17 cellular contexts compared by ENCODE assay signal in the genomic region with DNA sequence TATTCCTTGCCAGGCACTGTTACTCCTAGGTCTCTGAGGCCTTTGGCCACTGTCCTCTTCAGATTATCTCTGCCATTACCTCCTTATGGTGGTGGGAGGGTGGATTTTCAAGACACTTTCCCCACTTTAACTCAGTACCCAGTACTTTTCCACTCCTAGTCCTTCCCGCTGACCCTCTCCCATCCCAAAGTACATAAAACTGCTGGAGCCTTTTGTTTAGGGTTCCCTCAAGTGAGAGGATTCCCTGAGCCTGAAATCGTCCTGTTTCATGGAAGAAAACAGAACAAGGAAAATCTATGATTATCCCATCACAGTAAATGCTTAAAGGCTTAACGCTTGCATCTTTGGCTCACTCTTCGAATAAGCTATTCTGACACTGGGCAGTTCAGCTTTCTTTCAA.
DNase-seq lines count a peak whose midpoint lies in the region; ATAC-seq and TF ChIP-seq lines count a peak whose summit lies in the region.
"Had no signal": no experiment of that assay in that cellular context is flagged by ENCODE, and none has a peak within 500 bp of the region (broad histone marks: within the 10 kb centered on the region; RNA-seq: fewer than 3 reads in every experiment).

No MANE protein-coding gene starts in this region.

- H4K5ac ChIP-seq in H9 (ENCODE audit: insufficient read length, low read depth, low read length): peak overlapping the region; percentile 24

- H3K36me3 ChIP-seq in GM23338 (ENCODE audit: insufficient read depth): no peaks in the 10 kb centered on the region
- no peaks in the 10 kb centered on the region for H3K36me3 ChIP-seq in ectodermal cell (ENCODE audit: control insufficient read depth, insufficient read depth, low read length)
- H3K36me3 ChIP-seq in neural progenitor cell: no peaks in the 10 kb centered on the region

- no peak overlapping the region for H3T11ph ChIP-seq in H9 (ENCODE audit: low read length)

- H2BK15ac ChIP-seq in H9 (ENCODE audit: low read depth, low read length): no peak overlapping the region

- no peaks in the 10 kb centered on the region for H3K36me3 Mint-ChIP-seq in GM23338 (ENCODE audit: low read depth)
- no peaks in the 10 kb centered on the region for H3K36me3 Mint-ChIP-seq in H9 (ENCODE audit: insufficient read depth in 1 of 3, low read depth in 3 of 3)
- no peaks in the 10 kb centered on the region for H3K36me3 Mint-ChIP-seq in neural progenitor cell
- H3K36me3 Mint-ChIP-seq: CD4-positive, alpha-beta memory T cell had no signal

- H2AK5ac ChIP-seq in H9 (ENCODE audit: insufficient read length, low read length): no peak overlapping the region

- peak overlapping the region; percentile 97 for H2AFZ ChIP-seq in GM23338
- H2AFZ ChIP-seq in H9 (ENCODE audit: low read length): peak overlapping the region; percentile 92
- H2AFZ ChIP-seq in neural progenitor cell (replicated peaks): peak overlapping the region; percentile 80

- H3F3A ChIP-seq in GM23338 (replicated peaks; ENCODE audit: low read depth): no peaks in the 10 kb centered on the region
- H3F3A ChIP-seq in neural progenitor cell (ENCODE audit: low read depth): peaks cover 7% of the 10 kb centered on the region

- H3K4me1 Mint-ChIP-seq in GM23338 (peaks cover 4% of the 10 kb centered on the region; the same call in 2 of the 3 replicates), H9 (peaks cover 0 to 4% of the 10 kb centered on the region in 2 experiments; a peak in 2 of 4 replicates), neural progenitor cell (peaks cover 4% of the 10 kb centered on the region)
- H3K4me1 Mint-ChIP-seq: CD4-positive, alpha-beta memory T cell had no signal

- H3K23me2 ChIP-seq in H9 (ENCODE audit: insufficient read length, low read depth, low read length, poor library complexity, severe bottlenecking): no peaks in the 10 kb centered on the region

- no peaks in the 10 kb centered on the region for H3K9me2 ChIP-seq in GM23338 (ENCODE audit: insufficient read depth)

- no peak overlapping the region for H2BK120ac ChIP-seq in H9 (ENCODE audit: low read depth, low read length, poor library complexity, severe bottlenecking)

- no peaks in the 10 kb centered on the region for H3K9me3 Mint-ChIP-seq in GM23338
- no peaks in the 10 kb centered on the region; a peak in 1 of 5 replicates for H3K9me3 Mint-ChIP-seq in H9
- no peaks in the 10 kb centered on the region for H3K9me3 Mint-ChIP-seq in neural progenitor cell

- H4K91ac ChIP-seq in H9 (ENCODE audit: insufficient read length, low read depth, low read length): no peak overlapping the region

- H3K4me1 ChIP-seq in GM23338 (ENCODE audit: insufficient read depth): peaks cover 4% of the 10 kb centered on the region; the same call in 1 of the 2 replicates
- no peaks in the 10 kb centered on the region; the same call in 1 of the 2 replicates for H3K4me1 ChIP-seq in H9 (ENCODE audit: insufficient read depth, low read length)
- peaks cover 9% of the 10 kb centered on the region for H3K4me1 ChIP-seq in ectodermal cell (ENCODE audit: control insufficient read depth, insufficient read depth, low read length)
- H3K4me1 ChIP-seq in neural progenitor cell: peaks cover 7% of the 10 kb centered on the region
- H3K4me1 ChIP-seq: A549 had no signal

- DNase-seq in GM23338 (ENCODE audit: low spot score) (peak; percentile 4), H9 (no peak), neural progenitor cell (ENCODE audit: low spot score) (peak; percentile 57), NCI-H1092 treated with DMSO at 0.1 percent for 48 hours (lab: John Stamatoyannopoulos, UW) (no peak)
- no peak for DNase-seq in stimulated activated CD4-positive, alpha-beta T cell treated with anti-CD3 and anti-CD28 coated beads, Interleukin-4, amount 100 ng/mL, for 4 hours
- no peak for DNase-seq in stimulated activated naive CD8-positive, alpha-beta T cell treated with anti-CD3 and anti-CD28 coated beads, Interleukin-15, Interleukin-2, amounts not matched to agents 100 U/mL and 50 U/mL, for 24 hours
- DNase-seq: 8988T; C1 segment of cervical spinal cord; Calu3; CD4-positive, alpha-beta memory T cell; COR-L47; DMS53; DMS79 treated with DMSO at 0.1 percent for 48 hours; GF-D8; HCEC 1CT had no signal

- no peak overlapping the region for H2BK12ac ChIP-seq in H9 (ENCODE audit: insufficient read length, low read depth, low read length)

- no peak overlapping the region for H3K14ac ChIP-seq in H9 (ENCODE audit: insufficient read depth, low read length)

- no peak for TF ChIP-seq CTCF in GM23338 (conservative IDR thresholded peaks at IDR 0.05; ENCODE audit: low read depth in 2 of 2)
- TF ChIP-seq CTCF in H9 (conservative IDR thresholded peaks at IDR 0.05): no peak
- no peak for TF ChIP-seq CTCF in neural progenitor cell (IDR thresholded peaks at IDR 0.05)

- no peaks in the 10 kb centered on the region for H4K20me1 ChIP-seq in GM23338 (replicated peaks; ENCODE audit: insufficient read depth)
- H4K20me1 ChIP-seq in H9 (ENCODE audit: control insufficient read depth, insufficient read depth, insufficient read length): no peaks in the 10 kb centered on the region
- H4K20me1 ChIP-seq in neural progenitor cell (ENCODE audit: low read depth): no peaks in the 10 kb centered on the region

- H3K9me3 ChIP-seq in H9 (ENCODE audit: control insufficient read depth, low read depth, low read length) (no peaks in the 10 kb centered on the region), ectodermal cell (ENCODE audit: control insufficient read depth, low read length) (no peaks in the 10 kb centered on the region), neural progenitor cell (ENCODE audit: low read depth) (no peaks in the 10 kb centered on the region)
- H3K9me3 ChIP-seq: A549 had no signal

- H3K9ac ChIP-seq in H9 (ENCODE audit: extremely low read depth, insufficient read length, low read length) (no peak overlapping the region), neural progenitor cell (no peak overlapping the region)

- peak; percentile 51; the same call in 1 of the 3 replicates for ATAC-seq in GM23338
- ATAC-seq in stimulated activated naive CD8-positive, alpha-beta T cell treated with anti-CD3 and anti-CD28 coated beads, Interleukin-15, Interleukin-2, amounts not matched to agents 100 U/mL and 50 U/mL, for 24 hours: no peak
- ATAC-seq: A549 had no signal

- H3K27me3 ChIP-seq in GM23338 (ENCODE audit: insufficient read depth): no peaks in the 10 kb centered on the region
- H3K27me3 ChIP-seq in H9 (ENCODE audit: insufficient read depth, low read length): no peaks in the 10 kb centered on the region
- H3K27me3 ChIP-seq in ectodermal cell (ENCODE audit: control insufficient read depth, insufficient read depth, low read length, poor library complexity, severe bottlenecking): no peaks in the 10 kb centered on the region
- no peaks in the 10 kb centered on the region for H3K27me3 ChIP-seq in neural progenitor cell

- H3K79me2 ChIP-seq in GM23338 (replicated peaks; ENCODE audit: insufficient read depth): no peaks in the 10 kb centered on the region
- no peaks in the 10 kb centered on the region for H3K79me2 ChIP-seq in H9 (ENCODE audit: insufficient read depth, low read length)
- H3K79me2 ChIP-seq in neural progenitor cell (ENCODE audit: low read depth): no peaks in the 10 kb centered on the region

- H3K23ac ChIP-seq in H9 (ENCODE audit: insufficient read length, low read depth, low read length): no peak overlapping the region

- no peak overlapping the region for H2BK5ac ChIP-seq in H9 (ENCODE audit: insufficient read length, low read length)

- no peaks in the 10 kb centered on the region for H3K79me1 ChIP-seq in H9 (ENCODE audit: insufficient read depth, low read depth, low read length, poor library complexity, severe bottlenecking)

- WGBS in H9 (ENCODE audit: extremely low coverage, insufficient read length, low lambda C conversion rate): no CpG with 5 or more reads among the region's 4 CpGs
- 32 to 36% methylated on average over 4 of the region's 4 CpGs for WGBS in ectodermal cell, 2 experiments

- no peak overlapping the region for H2BK20ac ChIP-seq in H9 (ENCODE audit: low read depth, low read length, poor library complexity, severe bottlenecking)

- H3K4me3 Mint-ChIP-seq in GM23338 (no peak overlapping the region), H9 (no peak overlapping the region), neural progenitor cell (no peak overlapping the region)
- H3K4me3 Mint-ChIP-seq: CD4-positive, alpha-beta memory T cell had no signal

- H3K27ac Mint-ChIP-seq in GM23338 (no peak overlapping the region), H9 (peak overlapping the region; percentile 13 to 78 (median 71); a peak in 4 of 7 replicates), neural progenitor cell (peak overlapping the region; percentile 62)
- H3K27ac Mint-ChIP-seq: CD4-positive, alpha-beta memory T cell had no signal

- H3K18ac ChIP-seq in H9 (ENCODE audit: insufficient read length, low read depth, low read length): no peak overlapping the region

- no peak overlapping the region for H3K4me2 ChIP-seq in GM23338
- H3K4me2 ChIP-seq in H9 (ENCODE audit: insufficient read depth, insufficient read length, low read length): no peak overlapping the region
- H3K4me2 ChIP-seq in neural progenitor cell: no peak overlapping the region
- H3K4me2 ChIP-seq: A549 had no signal

- H3K27ac ChIP-seq in GM23338 (ENCODE audit: low read depth): no peak overlapping the region
- no peak overlapping the region for H3K27ac ChIP-seq in H9 (ENCODE audit: insufficient read length, low read depth, low read length)
- H3K27ac ChIP-seq in ectodermal cell (ENCODE audit: insufficient read depth, low read depth, low read length, poor library complexity, severe bottlenecking): peak overlapping the region; percentile 9
- no peak overlapping the region for H3K27ac ChIP-seq in neural progenitor cell
- H3K27ac ChIP-seq: A549 had no signal

- peak overlapping the region; percentile 82 for H4K8ac ChIP-seq in H9 (replicated peaks; ENCODE audit: insufficient read length, low read depth, low read length)

- H3K4ac ChIP-seq in H9 (ENCODE audit: low read depth, low read length): no peak overlapping the region

- no peak overlapping the region for H3K56ac ChIP-seq in H9 (ENCODE audit: insufficient read length, low read depth, low read length)

- H3K27me3 Mint-ChIP-seq in GM23338 (ENCODE audit: insufficient read depth, low read depth, poor library complexity): no peaks in the 10 kb centered on the region
- H3K27me3 Mint-ChIP-seq in H9 (ENCODE audit: low read depth): no peaks in the 10 kb centered on the region
- H3K27me3 Mint-ChIP-seq in neural progenitor cell (ENCODE audit: insufficient read depth, low read depth): no peaks in the 10 kb centered on the region
- H3K27me3 Mint-ChIP-seq: CD4-positive, alpha-beta memory T cell had no signal

- H3K4me3 ChIP-seq in GM23338 (no peak overlapping the region), ectodermal cell (ENCODE audit: insufficient read depth, low read depth, low read length) (no peak overlapping the region), neural progenitor cell (no peak overlapping the region)
- H3K4me3 ChIP-seq: A549 had no signal

TF ChIP-seq in GM23338, 12 proteins besides CTCF, POLR2A, EP300 and RAD21 (continues in another document):
- TF ChIP-seq STAT1 (IDR thresholded peaks at IDR 0.05; ENCODE audit: unreplicated experiment): no peak
- no peak for TF ChIP-seq EZH2 (IDR thresholded peaks at IDR 0.05; ENCODE audit: low read depth, unreplicated experiment)

Comparison
In these comparisons a context has a peak if more than half of its experiments do, and no peak if none do; other contexts are left out.
1. DNase-seq: peak in GM23338 (single experiment) and neural progenitor cell (single experiment); none in H9 (single experiment), NCI-H1092 treated with DMSO at 0.1 percent for 48 hours (single experiment), stimulated activated CD4-positive, alpha-beta T cell treated with anti-CD3 and anti-CD28 coated beads, Interleukin-4, amount 100 ng/mL, for 4 hours (0 of 2) and stimulated activated naive CD8-positive, alpha-beta T cell treated with anti-CD3 and anti-CD28 coated beads, Interleukin-15, Interleukin-2, amounts not matched to agents 100 U/mL and 50 U/mL, for 24 hours (single experiment).
2. Peak in every context shown above with its lines, with median percentiles within 50 percentile points of each other: H2AFZ ChIP-seq.